ENCODE assay signal across 29 cellular contexts in genomic region chr4:78757574-78757973, GRCh38.
"Had no signal": no experiment of that assay in that cellular context is flagged by ENCODE, and none has a peak within 500 bp of the region (broad histone marks: within the 10 kb centered on the region; RNA-seq: fewer than 3 reads in every experiment).

No MANE protein-coding gene starts in this region.

- ATAC-seq: left lung; lower lobe of right lung; naive thymus-derived CD4-positive, alpha-beta T cell; natural killer cell treated with Interleukin-12 subunit alpha and Interleukin-12 subunit beta and Interleukin-15 and Interleukin-18, amount 100 ng/mL, for 72 hours; pancreas; right cardiac atrium; stimulated activated effector memory CD8-positive, alpha-beta T cell treated with anti-CD3 and anti-CD28 coated beads, Interleukin-12 subunit alpha, Interleukin-12 subunit beta, amount 100 ng/mL, for 72 hours; stimulated activated naive CD8-positive, alpha-beta T cell treated with anti-CD3 and anti-CD28 coated beads, Interleukin-15, Interleukin-2, amounts not matched to agents 100 U/mL and 50 U/mL, for 24 hours had no signal

- H3K27ac Mint-ChIP-seq: immature natural killer cell; mesothelial cell of epicardium; naive thymus-derived CD4-positive, alpha-beta T cell; natural killer cell treated with Interleukin-12 subunit alpha and Interleukin-12 subunit beta and Interleukin-15 and Interleukin-18, amount 100 ng/mL, for 72 hours; stimulated activated effector memory CD8-positive, alpha-beta T cell treated with anti-CD3 and anti-CD28 coated beads, Interleukin-12 subunit alpha, Interleukin-12 subunit beta, amount 100 ng/mL, for 72 hours had no signal

- H3K4me3 ChIP-seq: left lung, lower lobe of right lung, pancreas, prostate gland, sigmoid colon, spleen, stomach, testis, thyroid gland, transverse colon, upper lobe of left lung, vagina had no signal

- H3K9me3 ChIP-seq: left lung, lower lobe of right lung, pancreas, prostate gland, sigmoid colon, spleen, stomach, testis, thyroid gland, transverse colon, upper lobe of left lung, vagina had no signal

- H3K4me1 ChIP-seq: left lung, lower lobe of right lung, pancreas, prostate gland, sigmoid colon, stomach, testis, thyroid gland, upper lobe of left lung, vagina had no signal

- H3K4me1 Mint-ChIP-seq: immature natural killer cell; stimulated activated effector memory CD8-positive, alpha-beta T cell treated with anti-CD3 and anti-CD28 coated beads, Interleukin-12 subunit alpha, Interleukin-12 subunit beta, amount 100 ng/mL, for 72 hours had no signal

- H3K36me3 Mint-ChIP-seq: immature natural killer cell; mesothelial cell of epicardium; natural killer cell treated with Interleukin-12 subunit alpha and Interleukin-12 subunit beta and Interleukin-15 and Interleukin-18, amount 100 ng/mL, for 72 hours; stimulated activated effector memory CD8-positive, alpha-beta T cell treated with anti-CD3 and anti-CD28 coated beads, Interleukin-12 subunit alpha, Interleukin-12 subunit beta, amount 100 ng/mL, for 72 hours had no signal

- FAIRE-seq: islet of Langerhans, kidney, pancreas had no signal

- H3K4me3 Mint-ChIP-seq: immature natural killer cell; mesothelial cell of epicardium; naive thymus-derived CD4-positive, alpha-beta T cell; natural killer cell treated with Interleukin-12 subunit alpha and Interleukin-12 subunit beta and Interleukin-15 and Interleukin-18, amount 100 ng/mL, for 72 hours; stimulated activated effector memory CD8-positive, alpha-beta T cell treated with anti-CD3 and anti-CD28 coated beads, Interleukin-12 subunit alpha, Interleukin-12 subunit beta, amount 100 ng/mL, for 72 hours had no signal

- H3K27ac ChIP-seq: left lung, lower lobe of right lung, pancreas, prostate gland, sigmoid colon, spleen, stomach, testis, thyroid gland, upper lobe of left lung, vagina had no signal

- H3K9me3 Mint-ChIP-seq: mesothelial cell of epicardium; natural killer cell treated with Interleukin-12 subunit alpha and Interleukin-12 subunit beta and Interleukin-15 and Interleukin-18, amount 100 ng/mL, for 72 hours; stimulated activated effector memory CD8-positive, alpha-beta T cell treated with anti-CD3 and anti-CD28 coated beads, Interleukin-12 subunit alpha, Interleukin-12 subunit beta, amount 100 ng/mL, for 72 hours had no signal

- DNase-seq: hippocampal formation; immature natural killer cell; kidney; left colon; left lung; lower lobe of right lung; mammary epithelial cell; mesenchymal stem cell; naive thymus-derived CD4-positive, alpha-beta T cell; pancreas; posterior cingulate gyrus; retina; right cardiac atrium; sigmoid colon; small intestine; spleen; stimulated activated CD4-positive, alpha-beta T cell treated with anti-CD3 and anti-CD28 coated beads, Interleukin-4, amount 100 ng/mL, for 24 hours; stimulated activated naive CD8-positive, alpha-beta T cell treated with anti-CD3 and anti-CD28 coated beads, Interleukin-15, Interleukin-2, amounts not matched to agents 100 U/mL and 50 U/mL, for 24 hours; stomach; testis; thyroid gland; transverse colon; upper lobe of left lung had no signal

- H3K36me3 ChIP-seq: left lung, lower lobe of right lung, pancreas, prostate gland, sigmoid colon, spleen, stomach, thyroid gland, transverse colon, upper lobe of left lung, vagina had no signal

- H3K27me3 ChIP-seq: left lung, pancreas, sigmoid colon, spleen, stomach, testis, thyroid gland, transverse colon, upper lobe of left lung, vagina had no signal
